In the genomic region with DNA sequence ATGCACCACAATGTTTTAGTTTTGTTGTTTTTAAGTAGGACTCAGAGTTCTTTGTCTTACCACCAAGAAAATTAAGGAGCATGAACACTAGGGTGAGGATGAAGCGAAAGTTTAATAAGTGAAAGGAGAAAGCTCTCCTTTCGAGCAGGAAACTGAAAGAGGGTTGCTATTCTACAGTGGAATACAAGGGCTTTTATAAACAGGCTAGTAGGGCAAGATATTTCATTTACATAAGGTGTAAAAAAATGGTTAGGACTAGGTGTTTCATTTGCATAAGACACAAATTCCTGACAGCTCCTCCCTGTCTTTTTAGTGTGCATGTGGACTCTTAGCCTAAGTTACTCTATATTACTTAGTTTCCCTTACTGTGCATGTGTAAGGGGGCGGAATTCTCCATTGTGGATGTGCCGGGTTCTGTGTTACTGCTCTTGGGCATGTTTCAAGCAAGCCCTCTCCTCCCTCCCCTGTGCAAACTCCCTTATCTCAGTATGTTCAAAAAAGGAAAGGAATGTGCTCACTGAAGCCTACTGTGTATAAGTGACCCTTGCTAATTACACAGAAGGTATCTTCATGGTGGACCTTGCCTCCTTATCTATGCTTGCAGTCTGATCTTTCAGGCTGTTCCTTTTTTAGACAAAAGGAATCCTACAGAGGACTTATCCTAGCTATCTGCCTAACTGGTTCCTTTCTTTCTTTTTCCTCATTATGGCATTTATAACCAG, we compare ENCODE assay signal across 21 cellular contexts. TPM values are rescaled to one million over a fixed set of nuclear protein-coding genes. Genes with fewer than 3 reads are reported as not detected.
DNase-seq lines count a peak whose midpoint lies in the region; ATAC-seq and TF ChIP-seq lines count a peak whose summit lies in the region.
"Had no signal": no experiment of that assay in that cellular context is flagged by ENCODE, and none has a peak within 500 bp of the region (broad histone marks: within the 10 kb centered on the region; RNA-seq: fewer than 3 reads in every experiment).

No MANE protein-coding gene starts in this region.

- no peaks in the 10 kb centered on the region for H3K27me3 Mint-ChIP-seq in neural progenitor cell (ENCODE audit: insufficient read depth, low read depth)

- no peak overlapping the region for H3K4me3 Mint-ChIP-seq in neural progenitor cell
- H3K4me3 Mint-ChIP-seq: CD8-positive, alpha-beta memory T cell had no signal

- H3K36me3 ChIP-seq in left ventricle myocardium inferior (no peaks in the 10 kb centered on the region), neural progenitor cell (no peaks in the 10 kb centered on the region), WERI-Rb-1 (no peaks in the 10 kb centered on the region)
- H3K36me3 ChIP-seq: HAP-1, Peyer's patch had no signal

- H2AFZ ChIP-seq in neural progenitor cell (replicated peaks) = peak overlapping the region; percentile 7

- TF ChIP-seq CTCF in left ventricle myocardium inferior (IDR thresholded peaks at IDR 0.05; ENCODE audit: borderline replicate concordance) = no peak
- TF ChIP-seq CTCF in neural progenitor cell (IDR thresholded peaks at IDR 0.05) = no peak
- TF ChIP-seq CTCF in WERI-Rb-1 (IDR thresholded peaks at IDR 0.05; ENCODE audit: low read depth, low read length) = no peak

- H3K4me1 ChIP-seq in left ventricle myocardium inferior (peaks cover 11% of the 10 kb centered on the region), neural progenitor cell (peaks cover 8% of the 10 kb centered on the region)
- H3K4me1 ChIP-seq: HAP-1, Peyer's patch had no signal

- no peak overlapping the region for H3K9ac ChIP-seq in neural progenitor cell

- H3K79me2 ChIP-seq in neural progenitor cell (ENCODE audit: low read depth) = no peaks in the 10 kb centered on the region

- no peaks in the 10 kb centered on the region for H4K20me1 ChIP-seq in neural progenitor cell (ENCODE audit: low read depth)

- H3F3A ChIP-seq in neural progenitor cell (ENCODE audit: low read depth) = no peaks in the 10 kb centered on the region

- H3K36me3 Mint-ChIP-seq in neural progenitor cell = no peaks in the 10 kb centered on the region

- H3K9me3 ChIP-seq in left ventricle myocardium inferior (replicated peaks) (no peaks in the 10 kb centered on the region), neural progenitor cell (ENCODE audit: low read depth) (no peaks in the 10 kb centered on the region), WERI-Rb-1 (ENCODE audit: severe bottlenecking) (no peaks in the 10 kb centered on the region)
- H3K9me3 ChIP-seq: HAP-1, Peyer's patch had no signal

- ATAC-seq in Right ventricle myocardium superior (ENCODE audit: poor library complexity) = peak; percentile 61
- ATAC-seq in left cardiac atrium = peak; percentile 25 to 57
- ATAC-seq: GM12878 had no signal

- DNase-seq in Right ventricle myocardium superior (no peak), left ventricle myocardium inferior (no peak), left cardiac atrium (no peak), neural progenitor cell (ENCODE audit: low spot score) (no peak), WERI-Rb-1 (no peak), C1 segment of cervical spinal cord (lab: John Stamatoyannopoulos, UW) (no peak), NCI-H187 treated with DMSO at 0.1 percent for 48 hours (lab: John Stamatoyannopoulos, UW) (no peak), cerebellar cortex (ENCODE audit: low spot score) (no peak)
- DNase-seq: CD8-positive, alpha-beta memory T cell; DMS79 treated with DMSO at 0.1 percent for 48 hours; GDM1; NCI-H1417 treated with DMSO at 0.1 percent for 48 hours; NCI-H2029; NCI-H2171 treated with DMSO at 0.1 percent for 48 hours; NCI-H510A; Peyer's patch; SHP77 treated with DMSO at 0.1 percent for 48 hours had no signal

- no peak overlapping the region for H3K4me2 ChIP-seq in neural progenitor cell

- H3K9me3 Mint-ChIP-seq in neural progenitor cell = no peaks in the 10 kb centered on the region
- H3K9me3 Mint-ChIP-seq: CD8-positive, alpha-beta memory T cell had no signal

- intact Hi-C loops in Right ventricle myocardium superior (cut with DNase I) = no loop called here
- intact Hi-C loops in left ventricle myocardium inferior (cut with micrococcal nuclease) = no loop called here
- intact Hi-C loops in left cardiac atrium (cut with DNase I) = no loop called here

- H3K27me3 ChIP-seq in left ventricle myocardium inferior (ENCODE audit: low read depth) (no peaks in the 10 kb centered on the region), neural progenitor cell (no peaks in the 10 kb centered on the region), WERI-Rb-1 (ENCODE audit: insufficient read depth, low read depth, severe bottlenecking) (no peaks in the 10 kb centered on the region)
- H3K27me3 ChIP-seq: Peyer's patch had no signal

- no peaks in the 10 kb centered on the region for H3K4me1 Mint-ChIP-seq in neural progenitor cell
- H3K4me1 Mint-ChIP-seq: CD8-positive, alpha-beta memory T cell had no signal

- H3K4me3 ChIP-seq in left ventricle myocardium inferior (no peak overlapping the region), neural progenitor cell (no peak overlapping the region), WERI-Rb-1 (ENCODE audit: low read depth, low read length) (no peak overlapping the region)
- H3K4me3 ChIP-seq: GM12878, HAP-1, Peyer's patch had no signal

- H3K27ac ChIP-seq in left ventricle myocardium inferior (replicated peaks) (no peak overlapping the region), neural progenitor cell (no peak overlapping the region), WERI-Rb-1 (no peak overlapping the region)
- H3K27ac ChIP-seq: HL-60, Peyer's patch had no signal

- no peak overlapping the region for H3K27ac Mint-ChIP-seq in neural progenitor cell
- H3K27ac Mint-ChIP-seq: CD8-positive, alpha-beta memory T cell had no signal

RNA-seq across cellular contexts. Expression of gene TSHB, which starts 7.3 kb away (rescaled TPM):
- total RNA-seq in Right ventricle myocardium superior = not detected
- not detected for total RNA-seq in left ventricle myocardium inferior
- not detected for total RNA-seq in left cardiac atrium
- total RNA-seq in neural progenitor cell (ENCODE audit: low replicate concordance) = not detected in 2 replicates
- total RNA-seq: A172; CD8-positive, alpha-beta memory T cell; GM12878; Peyer's patch had no signal

RNA-seq across cellular contexts. Expression of gene TSPAN2, which starts 52.3 kb away (rescaled TPM):
- total RNA-seq in Right ventricle myocardium superior = 12.2 TPM
- 5.3 TPM for total RNA-seq in left ventricle myocardium inferior
- total RNA-seq in left cardiac atrium = 10 to 100 TPM; 13.3 to 15.1 TPM
- total RNA-seq in neural progenitor cell (ENCODE audit: low replicate concordance) = 19.0 and 19.7 TPM in 2 replicates
